ENCODE assay signal across 16 cellular contexts in the genomic region with DNA sequence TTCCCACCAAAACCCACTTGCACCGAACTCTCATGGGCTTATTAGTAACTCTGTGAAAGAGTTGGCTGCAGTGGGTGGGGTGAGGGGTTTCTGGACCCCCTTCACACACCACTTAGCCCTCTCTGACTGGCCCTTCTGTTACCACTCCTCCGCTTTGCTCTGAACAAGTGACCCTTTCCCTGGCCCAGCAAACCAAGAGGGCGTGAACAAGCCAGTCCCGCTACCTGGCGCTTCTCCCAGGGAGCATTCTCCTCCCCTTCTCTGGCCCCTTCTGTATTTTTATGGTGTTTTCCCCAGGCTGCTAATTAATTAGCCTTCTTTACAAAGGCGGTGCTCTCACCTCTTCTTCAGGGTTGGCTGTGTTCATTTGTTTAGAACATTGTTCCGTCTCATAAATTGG.
DNase-seq lines count a peak whose midpoint lies in the region; ATAC-seq and TF ChIP-seq lines count a peak whose summit lies in the region.
"Had no signal": no experiment of that assay in that cellular context is flagged by ENCODE, and none has a peak within 500 bp of the region (broad histone marks: within the 10 kb centered on the region; RNA-seq: fewer than 3 reads in every experiment).

No MANE protein-coding gene starts in this region.

- no peaks in the 10 kb centered on the region for H3K36me3 ChIP-seq in mammary epithelial cell (ENCODE audit: insufficient read depth, low read length)
- no peaks in the 10 kb centered on the region for H3K36me3 ChIP-seq in aorta (ENCODE audit: control insufficient read depth in 1 of 2, insufficient read depth in 2 of 2, low read length in 1 of 2)

- no peak overlapping the region for H3K4me3 Mint-ChIP-seq in MCF 10A (ENCODE audit: unreplicated experiment)
- no peak overlapping the region for H3K4me3 Mint-ChIP-seq in memory B cell
- H3K4me3 Mint-ChIP-seq: HFFc6 had no signal

- H3K4me2 ChIP-seq in mammary epithelial cell (ENCODE audit: insufficient read depth, low read depth, low read length): no peak overlapping the region

- H3K9me3 ChIP-seq in mammary epithelial cell (replicated peaks; ENCODE audit: insufficient read depth, low read length) (no peaks in the 10 kb centered on the region), aorta (ENCODE audit: control insufficient read depth, low read length) (no peaks in the 10 kb centered on the region)

- no peak overlapping the region for H3K4me3 ChIP-seq in mammary epithelial cell (replicated peaks in 1 of 3; ENCODE audit: insufficient read depth in 1 of 3, low read depth in 2 of 3, low read length in 3 of 3)
- H3K4me3 ChIP-seq in aorta (ENCODE audit: low read length in 2 of 2): no peak overlapping the region

- H3K79me2 ChIP-seq in mammary epithelial cell (ENCODE audit: insufficient read depth, low read length): no peaks in the 10 kb centered on the region

- H3K27ac Mint-ChIP-seq in MCF 10A (ENCODE audit: low read depth, unreplicated experiment) (peak overlapping the region; percentile 27), memory B cell (peak overlapping the region; percentile 83)
- H3K27ac Mint-ChIP-seq: HFFc6 had no signal

- H3K27me3 ChIP-seq in mammary epithelial cell (ENCODE audit: insufficient read depth, low read length) (no peaks in the 10 kb centered on the region), aorta (ENCODE audit: control insufficient read depth in 1 of 2, insufficient read depth in 2 of 2, low read length in 1 of 2) (no peaks in the 10 kb centered on the region)

- H3K4me1 Mint-ChIP-seq in MCF 10A (ENCODE audit: insufficient read depth, unreplicated experiment) (peaks cover 22% of the 10 kb centered on the region), memory B cell (no peaks in the 10 kb centered on the region)

- intact Hi-C loops in MCF 10A (cut with micrococcal nuclease): no loop called here
- intact Hi-C loops in mammary epithelial cell (cut with micrococcal nuclease): no loop called here
- intact Hi-C loops in aorta (cut with DNase I): no loop called here

- H3K27me3 Mint-ChIP-seq in MCF 10A (ENCODE audit: insufficient read depth, unreplicated experiment): no peaks in the 10 kb centered on the region
- no peaks in the 10 kb centered on the region for H3K27me3 Mint-ChIP-seq in memory B cell
- H3K27me3 Mint-ChIP-seq: IgD-negative memory B cell had no signal

- BruUV-seq in MCF 10A (replicated peaks; lab: Mats Ljungman, UMichigan): no TSS peak
- BruUV-seq in mammary epithelial cell (replicated peaks; lab: Mats Ljungman, UMichigan): no TSS peak

- TF ChIP-seq CTCF in MCF 10A (IDR thresholded peaks at IDR 0.05; ENCODE audit: unreplicated experiment): no peak
- TF ChIP-seq CTCF in mammary epithelial cell (conservative IDR thresholded peaks at IDR 0.05 in 1 of 2, IDR thresholded peaks at IDR 0.05 in 1 of 2; ENCODE audit: extremely low read depth in 1 of 2, insufficient read depth in 1 of 2, low read depth in 1 of 2, low read length in 2 of 2): no peak

- H2AFZ ChIP-seq in mammary epithelial cell (ENCODE audit: low read depth, low read length): no peak overlapping the region

- DNase-seq in MCF 10A (ENCODE audit: unreplicated experiment) (no peak), mammary epithelial cell (no peak), caudate nucleus (lab: John Stamatoyannopoulos, UW) (peak in 12 of 61 donors; percentile 7 to 53 (median 23)), memory B cell (ENCODE audit: low spot score in 2 of 2) (no peak), aorta (no peak), HK-2 (ENCODE audit: unreplicated experiment) (no peak), NCI-H187 treated with DMSO at 0.1 percent for 48 hours (lab: John Stamatoyannopoulos, UW) (no peak), NOMO-1 (lab: John Stamatoyannopoulos, UW; ENCODE audit: unreplicated experiment in 2 of 2) (no peak)
- DNase-seq: GF-D8, HFFc6, NCI-H1105 treated with DMSO at 0.1 percent for 48 hours, NCI-H1694 treated with DMSO at 0.1 percent for 48 hours, NCI-H446, NCI-H774 had no signal

- 96% methylated on average over 7 of the region's 7 CpGs for WGBS in mammary epithelial cell (ENCODE audit: low coverage, missing lambda C conversion rate)
- 96% methylated on average over 7 of the region's 7 CpGs for WGBS in aorta, 2 donors

- dilution Hi-C loops in mammary epithelial cell (cut with HindIII; ENCODE audit: low sequenced_read_pairs): no loop called here

- no peak overlapping the region for H3K9ac ChIP-seq in mammary epithelial cell (ENCODE audit: insufficient read depth, low read length)

- in situ Hi-C loops in mammary epithelial cell (cut with MboI; ENCODE audit: low sequenced_read_pairs in 2 of 2): no loop called here

- CTCF ChIA-PET in MCF 10A (lab: Yijun Ruan, JAX): interaction anchor here (1.7 to 3.2 kb wide), 2 partner anchors 17 to 21 kb away, joined by 7 to 21 read pairs; no protein-coding TSS in a partner anchor
- CTCF ChIA-PET in mammary epithelial cell (lab: Charles Lee; ENCODE audit: low non-redundant PET): no interaction called here

- H3K36me3 Mint-ChIP-seq in MCF 10A (ENCODE audit: insufficient read depth, unreplicated experiment) (peaks cover 21% of the 10 kb centered on the region), memory B cell (peaks cover 39% of the 10 kb centered on the region)
- H3K36me3 Mint-ChIP-seq: IgD-negative memory B cell had no signal

- H3K9me3 Mint-ChIP-seq in MCF 10A (ENCODE audit: unreplicated experiment) (no peaks in the 10 kb centered on the region), memory B cell (no peaks in the 10 kb centered on the region)
- H3K9me3 Mint-ChIP-seq: HFFc6, IgD-negative memory B cell had no signal

- ATAC-seq in memory B cell (ENCODE audit: low read depth) (no peak), aorta (ENCODE audit: low FRiP score) (peak; percentile 33)
- ATAC-seq: Panc1 had no signal

- H3K27ac ChIP-seq in mammary epithelial cell (ENCODE audit: insufficient read depth, low read depth, low read length) (no peak overlapping the region), caudate nucleus (ENCODE audit: low read depth, low read length) (peak overlapping the region; percentile 1), aorta (ENCODE audit: low read depth in 1 of 2, low read length in 2 of 2) (no peak overlapping the region)

- POLR2A ChIA-PET in MCF 10A (lab: Yijun Ruan, JAX): no interaction called here

- peaks cover 11% of the 10 kb centered on the region for H3K4me1 ChIP-seq in mammary epithelial cell (ENCODE audit: insufficient read depth, low read length)
- no peaks in the 10 kb centered on the region for H3K4me1 ChIP-seq in aorta (ENCODE audit: control insufficient read depth in 1 of 2, insufficient read depth in 2 of 2, low read length in 2 of 2)

- no peaks in the 10 kb centered on the region for H4K20me1 ChIP-seq in mammary epithelial cell (ENCODE audit: insufficient read depth, low read length)
